ENCODE assay signal across 1 cellular context in genomic region chr15:32979710-32980109, GRCh38.
TF ChIP-seq lines count a peak whose summit lies in the region.

No MANE protein-coding gene starts in this region.

TF ChIP-seq in IMR-90, 13 proteins besides CTCF, POLR2A, EP300 and RAD21 (continued from another document):
- TF ChIP-seq MAFK (IDR thresholded peaks at IDR 0.05; ENCODE audit: low read depth, low read length): peak; percentile 73
- peak; percentile 76 for TF ChIP-seq FOS (IDR thresholded peaks at IDR 0.05; ENCODE audit: low read depth, low read length)
- TF ChIP-seq BHLHE40 (IDR thresholded peaks at IDR 0.05; ENCODE audit: low read depth, low read length): peak; percentile 64
